Comparison of ENCODE assay signal across 22 cellular contexts in the genomic region with DNA sequence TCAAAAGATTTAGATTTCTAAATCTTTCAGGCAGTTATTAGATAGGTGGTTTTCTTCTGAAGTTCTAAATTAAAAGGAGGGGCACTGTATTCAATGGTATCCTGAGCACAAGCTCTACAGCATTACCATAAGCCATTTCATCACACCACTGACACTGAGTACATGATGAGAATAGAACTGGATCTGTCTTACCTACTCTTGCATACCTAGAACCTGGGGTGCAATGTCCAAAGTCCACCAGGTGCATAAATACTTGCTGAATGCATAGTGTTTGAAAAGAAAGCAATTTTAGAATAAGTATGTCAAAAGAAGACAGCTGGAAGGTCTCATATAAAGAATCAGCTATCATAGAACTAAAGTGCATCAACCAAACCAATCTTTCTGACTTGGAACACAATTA.
"Had no signal": no experiment of that assay in that cellular context is flagged by ENCODE, and none has a peak within 500 bp of the region (broad histone marks: within the 10 kb centered on the region; RNA-seq: fewer than 3 reads in every experiment).

No MANE protein-coding gene starts in this region.

- DNase-seq: KBM-7, MG63, NCI-H1092, NCI-H1105 treated with DMSO at 0.1 percent for 48 hours, NCI-H1417 treated with DMSO at 0.1 percent for 48 hours, NCI-H146, NCI-H1694 treated with DMSO at 0.1 percent for 48 hours, NCI-H2029, NCI-H2081 treated with DMSO at 0.1 percent for 48 hours, NCI-H2171, NCI-H226, NCI-H446, NCI-H510A, NCI-H524 treated with DMSO at 0.1 percent for 48 hours, NCI-H69, NCI-H774, Right ventricle myocardium superior, RPMI8226, SIG-M5 had no signal

- H3K27ac ChIP-seq: SJSA1, SK-N-MC had no signal

- FAIRE-seq: RCC 7860 had no signal

- H3K27me3 ChIP-seq: MG63, SJSA1 had no signal

- H3K36me3 ChIP-seq: MG63 had no signal

- H3K9me3 ChIP-seq: MG63, SJSA1 had no signal

- H3K4me3 ChIP-seq: MG63, SJSA1, SK-N-MC had no signal
